Comparison of ENCODE assay signal across 17 cellular contexts in genomic region chr10:127986543-127987466, GRCh38.
DNase-seq lines count a peak whose midpoint lies in the region; ATAC-seq, FAIRE-seq and TF ChIP-seq lines count a peak whose summit lies in the region.
"Had no signal": no experiment of that assay in that cellular context is flagged by ENCODE, and none has a peak within 500 bp of the region (broad histone marks: within the 10 kb centered on the region; RNA-seq: fewer than 3 reads in every experiment).

No MANE protein-coding gene starts in this region.

- POLR2A ChIA-PET in activated CD4-positive, alpha-beta T cell treated with anti-CD3 and anti-CD28 coated beads for 36 hours (lab: Charles Lee): no interaction called here
- POLR2A ChIA-PET in activated CD4-positive, alpha-beta T cell treated with anti-CD3 and anti-CD28 coated beads, Interleukin-2, amount 10 ng/mL, durations not matched to agents 7 days and 5 days (lab: Charles Lee): interaction anchor here (0.6 kb wide), 1 partner anchor 550 kb away, joined by 3 read pairs; no protein-coding TSS in a partner anchor

- CTCF ChIA-PET in activated CD4-positive, alpha-beta T cell treated with anti-CD3 and anti-CD28 coated beads for 36 hours (lab: Charles Lee): interaction anchor here (0.7 to 1.5 kb wide), 4 partner anchors 7 to 83 kb away, joined by 3 to 4 read pairs (median 3); partner anchors contain the start of gene PTPRE
- CTCF ChIA-PET in activated CD4-positive, alpha-beta T cell treated with anti-CD3 and anti-CD28 coated beads, Interleukin-2, amount 10 ng/mL, durations not matched to agents 7 days and 5 days (lab: Charles Lee): interaction anchor here (0.8 to 1.0 kb wide), 2 partner anchors 67 to 80 kb away, joined by 3 to 4 read pairs; partner anchors contain the start of gene PTPRE

- H3K27me3 Mint-ChIP-seq in activated CD4-positive, alpha-beta T cell treated with anti-CD3 and anti-CD28 coated beads for 36 hours: peaks cover 2% of the 10 kb centered on the region
- no peaks in the 10 kb centered on the region for H3K27me3 Mint-ChIP-seq in activated CD4-positive, alpha-beta T cell treated with anti-CD3 and anti-CD28 coated beads, Interleukin-2, amount 10 ng/mL, durations not matched to agents 7 days and 5 days
- H3K27me3 Mint-ChIP-seq in astrocyte (ENCODE audit: low read depth, unreplicated experiment): no peaks in the 10 kb centered on the region
- H3K27me3 Mint-ChIP-seq: progenitor cell of endocrine pancreas had no signal

- no peak overlapping the region for H2AFZ ChIP-seq in astrocyte (ENCODE audit: low read depth, low read length)

- peaks cover 56% of the 10 kb centered on the region for H3K4me1 Mint-ChIP-seq in activated CD4-positive, alpha-beta T cell treated with anti-CD3 and anti-CD28 coated beads for 36 hours
- peaks cover 40% of the 10 kb centered on the region for H3K4me1 Mint-ChIP-seq in activated CD4-positive, alpha-beta T cell treated with anti-CD3 and anti-CD28 coated beads, Interleukin-2, amount 10 ng/mL, durations not matched to agents 7 days and 5 days
- H3K4me1 Mint-ChIP-seq in astrocyte (ENCODE audit: low read depth, unreplicated experiment): peaks cover 41% of the 10 kb centered on the region

- H3K27ac Mint-ChIP-seq in activated CD4-positive, alpha-beta T cell treated with anti-CD3 and anti-CD28 coated beads for 36 hours: peak overlapping the region; percentile 63
- no peak overlapping the region for H3K27ac Mint-ChIP-seq in activated CD4-positive, alpha-beta T cell treated with anti-CD3 and anti-CD28 coated beads, Interleukin-2, amount 10 ng/mL, durations not matched to agents 7 days and 5 days
- peak overlapping the region; percentile 5 for H3K27ac Mint-ChIP-seq in astrocyte (ENCODE audit: unreplicated experiment)
- H3K27ac Mint-ChIP-seq: activated B cell treated with CpG ODN at 0.5 μM for 24 hours; CD4-positive, alpha-beta T cell; progenitor cell of endocrine pancreas had no signal

- FAIRE-seq in astrocyte (lab: Jason Lieb, UNC): no peak
- FAIRE-seq: kidney had no signal

- TF ChIP-seq CTCF in astrocyte (IDR thresholded peaks at IDR 0.05; ENCODE audit: insufficient read depth, low read depth, low read length) (no peak), right atrium auricular region (IDR thresholded peaks at IDR 0.05) (no peak), spleen (IDR thresholded peaks at IDR 0.05 in 8 of 11, conservative IDR thresholded peaks at IDR 0.05 in 3 of 11) (no peak)

- H3K9me3 ChIP-seq in astrocyte (ENCODE audit: insufficient read depth, low read depth, low read length): no peaks in the 10 kb centered on the region
- H3K9me3 ChIP-seq in right atrium auricular region: no peaks in the 10 kb centered on the region
- H3K9me3 ChIP-seq in spleen: no peaks in the 10 kb centered on the region

- no peaks in the 10 kb centered on the region for H3K9me3 Mint-ChIP-seq in activated CD4-positive, alpha-beta T cell treated with anti-CD3 and anti-CD28 coated beads for 36 hours (ENCODE audit: low read depth)
- H3K9me3 Mint-ChIP-seq in activated CD4-positive, alpha-beta T cell treated with anti-CD3 and anti-CD28 coated beads, Interleukin-2, amount 10 ng/mL, durations not matched to agents 7 days and 5 days: peaks cover 2% of the 10 kb centered on the region
- H3K9me3 Mint-ChIP-seq in astrocyte (ENCODE audit: unreplicated experiment): no peaks in the 10 kb centered on the region
- H3K9me3 Mint-ChIP-seq: activated B cell treated with CpG ODN at 0.5 μM for 24 hours; CD4-positive, alpha-beta T cell had no signal

- no peaks in the 10 kb centered on the region for H3K79me2 ChIP-seq in astrocyte (ENCODE audit: insufficient read depth, low read length)

- H3K36me3 Mint-ChIP-seq in activated CD4-positive, alpha-beta T cell treated with anti-CD3 and anti-CD28 coated beads for 36 hours (ENCODE audit: low read depth): peaks cover 1% of the 10 kb centered on the region
- no peaks in the 10 kb centered on the region for H3K36me3 Mint-ChIP-seq in activated CD4-positive, alpha-beta T cell treated with anti-CD3 and anti-CD28 coated beads, Interleukin-2, amount 10 ng/mL, durations not matched to agents 7 days and 5 days (ENCODE audit: low read depth)
- H3K36me3 Mint-ChIP-seq in astrocyte (ENCODE audit: low read depth, unreplicated experiment): peaks cover 10% of the 10 kb centered on the region

- H3K27me3 ChIP-seq in astrocyte (ENCODE audit: insufficient read depth, low read length) (no peaks in the 10 kb centered on the region), right atrium auricular region (no peaks in the 10 kb centered on the region), spleen (replicated peaks in 1 of 7) (peaks cover 0 to 7% (median 0%) of the 10 kb centered on the region in 7 donors)

- intact Hi-C loops in activated CD4-positive, alpha-beta T cell treated with anti-CD3 and anti-CD28 coated beads for 36 hours (cut with DNase I, micrococcal nuclease): no loop called here
- intact Hi-C loops in spleen (cut with DNase I; ENCODE audit: low total_unique reads): no loop called here

- H3K4me2 ChIP-seq in astrocyte (ENCODE audit: low read length): peak overlapping the region; percentile 10

- peaks cover 36% of the 10 kb centered on the region for H3K4me1 ChIP-seq in astrocyte (ENCODE audit: insufficient read depth, low read length)
- H3K4me1 ChIP-seq in right atrium auricular region: peaks cover 0 to 54% of the 10 kb centered on the region in 2 donors
- H3K4me1 ChIP-seq in spleen: peaks cover 9 to 74% (median 53%) of the 10 kb centered on the region in 6 donors

- no peak for TF ChIP-seq POLR2A in spleen (IDR thresholded peaks at IDR 0.05)

- H4K20me1 ChIP-seq in astrocyte (ENCODE audit: insufficient read depth, low read length): no peaks in the 10 kb centered on the region

- peak overlapping the region; percentile 21 for H3K27ac ChIP-seq in astrocyte (ENCODE audit: low read depth, low read length)
- peak overlapping the region; percentile 52 to 75 for H3K27ac ChIP-seq in right atrium auricular region
- peak overlapping the region in 7 of 8 donors; percentile 29 to 74 (median 69) for H3K27ac ChIP-seq in spleen
- H3K27ac ChIP-seq: 22Rv1, HL-60 had no signal

- H3K4me3 ChIP-seq in astrocyte (ENCODE audit: insufficient read depth, low read depth, low read length) (no peak overlapping the region), right atrium auricular region (no peak overlapping the region), spleen (no peak overlapping the region)

- H3K4me3 Mint-ChIP-seq in activated CD4-positive, alpha-beta T cell treated with anti-CD3 and anti-CD28 coated beads for 36 hours: no peak overlapping the region
- no peak overlapping the region for H3K4me3 Mint-ChIP-seq in activated CD4-positive, alpha-beta T cell treated with anti-CD3 and anti-CD28 coated beads, Interleukin-2, amount 10 ng/mL, durations not matched to agents 7 days and 5 days
- peak overlapping the region; percentile 28 for H3K4me3 Mint-ChIP-seq in astrocyte (ENCODE audit: unreplicated experiment)
- H3K4me3 Mint-ChIP-seq: activated B cell treated with CpG ODN at 0.5 μM for 24 hours; CD4-positive, alpha-beta T cell had no signal

- peak; percentile 12 for ATAC-seq in activated CD4-positive, alpha-beta T cell treated with anti-CD3 and anti-CD28 coated beads for 36 hours
- ATAC-seq in HG03571 (IDR thresholded peaks at IDR 0.05; ENCODE audit: unreplicated experiment): no peak

- H3K36me3 ChIP-seq in astrocyte (ENCODE audit: insufficient read depth, low read length): no peaks in the 10 kb centered on the region
- H3K36me3 ChIP-seq in right atrium auricular region: no peaks in the 10 kb centered on the region
- H3K36me3 ChIP-seq in spleen: no peaks in the 10 kb centered on the region

- no peak overlapping the region for H3K9ac ChIP-seq in astrocyte (ENCODE audit: low read length)

- WGBS in spleen, 5 donors: 69 to 76% (median 73%) methylated on average over 14 of the region's 14 CpGs

- peak; percentile 22 for DNase-seq in activated CD4-positive, alpha-beta T cell treated with anti-CD3 and anti-CD28 coated beads for 36 hours
- no peak for DNase-seq in activated CD4-positive, alpha-beta T cell treated with anti-CD3 and anti-CD28 coated beads, Interleukin-2, amount 10 ng/mL, durations not matched to agents 7 days and 5 days
- DNase-seq in astrocyte (ENCODE audit: low read depth) (peak; percentile 43), right atrium auricular region (ENCODE audit: low spot score) (no peak), spleen (no peak), SW 1271 (lab: John Stamatoyannopoulos, UW) (no peak), NCI-H2081 (lab: John Stamatoyannopoulos, UW) (no peak)
- DNase-seq: activated B cell treated with CpG ODN at 0.5 μM for 24 hours; CD4-positive, alpha-beta T cell; KG1; kidney; NCI-H1417 treated with DMSO at 0.1 percent for 48 hours; NCI-H226 had no signal

Comparison
In these comparisons a context has a peak if more than half of its experiments do, and no peak if none do; other contexts are left out.
1. DNase-seq: peak in activated CD4-positive, alpha-beta T cell treated with anti-CD3 and anti-CD28 coated beads for 36 hours (single experiment) and astrocyte (single experiment); none in activated CD4-positive, alpha-beta T cell treated with anti-CD3 and anti-CD28 coated beads, Interleukin-2, amount 10 ng/mL, durations not matched to agents 7 days and 5 days (single experiment), right atrium auricular region (single experiment), spleen (single experiment), SW 1271 (0 of 2) and NCI-H2081 (0 of 2).
2. Peak in every context shown above with its lines, with median percentiles within 50 percentile points of each other: H3K27ac ChIP-seq.